19 cellular contexts compared by ENCODE assay signal in the genomic region with DNA sequence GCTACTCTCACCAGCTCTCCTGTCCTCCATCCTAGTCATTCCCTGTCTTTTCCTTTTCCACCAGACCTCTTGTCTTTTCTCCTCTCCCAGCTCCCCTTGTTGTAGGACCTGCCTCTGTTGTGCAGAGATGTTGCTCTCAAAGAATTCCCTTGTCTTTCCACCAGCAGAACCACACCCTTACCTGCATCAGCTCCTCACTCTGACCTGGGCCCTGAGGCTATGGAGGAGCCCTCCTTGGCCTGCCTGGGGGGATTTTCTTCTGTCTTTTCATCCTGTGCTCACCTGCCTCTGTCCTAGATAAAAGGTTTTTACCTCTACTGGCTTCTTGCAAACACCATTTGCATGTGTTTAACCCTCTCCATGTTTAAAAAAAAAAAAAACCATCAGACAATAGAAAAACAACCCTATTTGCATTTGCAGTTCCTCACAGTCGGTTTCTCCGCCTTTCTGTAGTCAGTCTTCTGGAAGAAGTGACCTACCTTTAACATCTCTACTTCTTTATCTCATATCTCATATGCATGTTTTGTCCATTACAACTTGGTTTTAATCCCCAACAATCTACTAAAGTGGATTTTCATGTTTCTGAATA. TPM values are rescaled to one million over a fixed set of nuclear protein-coding genes. Genes with fewer than 3 reads are reported as not detected.
DNase-seq lines count a peak whose midpoint lies in the region; ATAC-seq, FAIRE-seq and TF ChIP-seq lines count a peak whose summit lies in the region.
"Had no signal": no experiment of that assay in that cellular context is flagged by ENCODE, and none has a peak within 500 bp of the region (broad histone marks: within the 10 kb centered on the region; RNA-seq: fewer than 3 reads in every experiment).

No MANE protein-coding gene starts in this region.

- H3K23ac ChIP-seq in mesendoderm (ENCODE audit: low read length), result no peak overlapping the region

- H4K8ac ChIP-seq in mesendoderm (ENCODE audit: low read depth, low read length), result no peak overlapping the region

- no TSS peak for BruUV-seq in GM12878 (replicated peaks; lab: Mats Ljungman, UMichigan)

- no peak overlapping the region for H2AK5ac ChIP-seq in mesendoderm (ENCODE audit: low read length)

- in situ Hi-C loops in GM12878 (cut with MboI), result no loop called here

- H3K27me3 ChIP-seq in HUES64 (ENCODE audit: insufficient read depth, low read length) (no peaks in the 10 kb centered on the region), GM12878 (replicated peaks in 1 of 2; ENCODE audit: control insufficient read depth in 2 of 2, insufficient read depth in 2 of 2, low read length in 1 of 2) (0 out of 4 replicates have a peak, but pooled peaks cover 0 to 3% of the 10 kb centered on the region in 2 experiments), mesendoderm (ENCODE audit: insufficient read depth, low read length, poor library complexity) (no peaks in the 10 kb centered on the region), body of pancreas (no peaks in the 10 kb centered on the region)

- TF ChIP-seq EP300 in GM12878 (IDR thresholded peaks at IDR 0.05; ENCODE audit: borderline replicate concordance in 1 of 2, control insufficient read depth in 1 of 2, low read depth in 2 of 2, low read length in 2 of 2), result no peak

- TF ChIP-seq POLR2A in GM12878 (IDR thresholded peaks at IDR 0.05; ENCODE audit: low read depth, low read length), result no peak
- TF ChIP-seq POLR2A in body of pancreas (IDR thresholded peaks at IDR 0.05), result no peak

- H3K56ac ChIP-seq in mesendoderm (ENCODE audit: low read length), result no peak overlapping the region

- H2BK5ac ChIP-seq in mesendoderm (ENCODE audit: low read length), result no peak overlapping the region

- H3K27ac ChIP-seq in HUES64 (ENCODE audit: low read depth, low read length), result peak overlapping the region; percentile 38; the same call in 1 of the 2 replicates
- H3K27ac ChIP-seq in GM12878 (ENCODE audit: control insufficient read depth, insufficient read depth), result no peak overlapping the region
- H3K27ac ChIP-seq in mesendoderm (ENCODE audit: low read depth, low read length), result no peak overlapping the region
- no peak overlapping the region for H3K27ac ChIP-seq in body of pancreas

- no peaks in the 10 kb centered on the region for H3K36me3 ChIP-seq in HUES64 (ENCODE audit: insufficient read depth, low read length)
- H3K36me3 ChIP-seq in GM12878 (ENCODE audit: control insufficient read depth in 2 of 2, insufficient read depth in 2 of 2, low read length in 1 of 2), result no peaks in the 10 kb centered on the region; a peak in 1 of 4 replicates
- no peaks in the 10 kb centered on the region for H3K36me3 ChIP-seq in mesendoderm (ENCODE audit: control insufficient read depth, insufficient read depth, low read length)
- H3K36me3 ChIP-seq in body of pancreas (replicated peaks in 1 of 2; ENCODE audit: insufficient read depth in 1 of 2, low read depth in 2 of 2), result no peaks in the 10 kb centered on the region

- no peak overlapping the region for H4K5ac ChIP-seq in mesendoderm (ENCODE audit: low read length)

- H2BK120ac ChIP-seq in mesendoderm (ENCODE audit: low read depth, low read length), result no peak overlapping the region

- H3K79me2 ChIP-seq in GM12878 (ENCODE audit: control insufficient read depth, insufficient read depth, low read length) (no peaks in the 10 kb centered on the region), mesendoderm (ENCODE audit: control insufficient read depth, insufficient read depth, low read length) (no peaks in the 10 kb centered on the region)

- H2BK15ac ChIP-seq in mesendoderm (replicated peaks; ENCODE audit: low read depth), result no peak overlapping the region

- DNase-seq in ELF-1 (ENCODE audit: low read depth, low spot score) (peak; percentile 81), GM12878 (ENCODE audit: low read depth, low spot score) (no peak), mesendoderm (peak; percentile 14), hepatic stellate cell (ENCODE audit: low spot score) (no peak), body of pancreas (no peak)
- no peak for DNase-seq in activated CD8-positive, alpha-beta memory T cell treated with anti-CD3 and anti-CD28 coated beads, Interleukin-2, amount 50 U/mL, for 4 hours
- DNase-seq: C1 segment of cervical spinal cord, DND-41, GOT3, Kasumi-1, MM.1S, NCI-H1092 treated with DMSO at 0.1 percent for 48 hours, NCI-H2081 treated with DMSO at 0.1 percent for 48 hours, NCI-H510A treated with DMSO at 0.1 percent for 48 hours, SHP77, SK-N-SH had no signal

- H3K9ac ChIP-seq in HUES64 (ENCODE audit: low read depth, low read length), result no peak overlapping the region; the same call in 1 of the 2 replicates
- H3K9ac ChIP-seq in GM12878 (ENCODE audit: control insufficient read depth, insufficient read depth, low read length), result no peak overlapping the region
- H3K9ac ChIP-seq in mesendoderm (ENCODE audit: low read length), result no peak overlapping the region
- H3K9ac ChIP-seq: SK-N-SH had no signal

- H3K4me1 ChIP-seq in HUES64 (ENCODE audit: insufficient read depth, low read length), result peaks cover 26% of the 10 kb centered on the region
- H3K4me1 ChIP-seq in GM12878 (ENCODE audit: control insufficient read depth, insufficient read depth, low read length), result peaks cover 6% of the 10 kb centered on the region; the same call in 1 of the 2 replicates
- peaks cover 3% of the 10 kb centered on the region for H3K4me1 ChIP-seq in mesendoderm (ENCODE audit: control insufficient read depth, low read depth, low read length)
- no peaks in the 10 kb centered on the region for H3K4me1 ChIP-seq in body of pancreas

- RAD21 ChIA-PET in GM12878 (lab: Charles Lee; ENCODE audit: unreplicated experiment), result interaction anchor here (1.0 to 1.3 kb wide), 2 partner anchors 34 to 40 kb away, joined by 3 to 4 read pairs; no protein-coding TSS in a partner anchor

- intact Hi-C loops in GM12878 (cut with micrococcal nuclease; ENCODE audit: unreplicated experiment), result no loop called here
- intact Hi-C loops in body of pancreas (cut with DNase I), result no loop called here

- ATAC-seq in GM12878, result peak; percentile 18; the same call in 1 of the 3 replicates
- no peak for ATAC-seq in GM18873 (IDR thresholded peaks at IDR 0.05; ENCODE audit: low FRiP score, unreplicated experiment)
- ATAC-seq in body of pancreas, result no peak

- H3K18ac ChIP-seq in mesendoderm (ENCODE audit: low read length), result no peak overlapping the region

- SMC1A ChIA-PET in GM12878 (lab: Charles Lee; ENCODE audit: uncharacterized antibody, unreplicated experiment), result interaction anchor here (1.2 to 2.6 kb wide), 6 partner anchors 11 to 34 kb away, joined by 3 to 11 read pairs (median 6); no protein-coding TSS in a partner anchor

- FAIRE-seq in GM12878 (lab: Jason Lieb, UNC), result peak; percentile 38
- FAIRE-seq: A204.1 had no signal

- H3K9me3 ChIP-seq in HUES64 (ENCODE audit: insufficient read depth, low read depth, low read length) (peaks cover 7% of the 10 kb centered on the region; the same call in 1 of the 2 replicates), GM12878 (replicated peaks; ENCODE audit: control insufficient read depth, insufficient read depth, low read length) (no peaks in the 10 kb centered on the region), body of pancreas (no peaks in the 10 kb centered on the region)
- H3K9me3 ChIP-seq: SK-N-SH had no signal

- WGBS in HUES64, result 8% methylated on average over 2 of the region's 2 CpGs
- WGBS in GM12878 (ENCODE audit: insufficient coverage, insufficient replicate concordance, low lambda C conversion rate, missing lambda C conversion rate), result 0% methylated on average over 2 of the region's 2 CpGs
- no CpG with 5 or more reads among the region's 2 CpGs for WGBS in mesendoderm (ENCODE audit: extremely low coverage, insufficient coverage, low lambda C conversion rate)
- 17 to 24% methylated on average over 2 of the region's 2 CpGs for WGBS in body of pancreas, 2 donors

- H3K4me2 ChIP-seq in GM12878 (ENCODE audit: control insufficient read depth, insufficient read depth) (no peak overlapping the region), mesendoderm (ENCODE audit: low read length) (no peak overlapping the region)
- H3K4me2 ChIP-seq: SK-N-SH had no signal

- no peaks in the 10 kb centered on the region for H3K79me1 ChIP-seq in mesendoderm (ENCODE audit: low read length)

- H3K4ac ChIP-seq in mesendoderm (ENCODE audit: low read depth, low read length), result no peak overlapping the region

- CTCF ChIA-PET in GM12878 (lab: Yijun Ruan, JAX), result interaction anchor here (1.1 to 2.2 kb wide), 2 partner anchors 10 to 35 kb away, joined by 4 to 5 read pairs; no protein-coding TSS in a partner anchor

- no peaks in the 10 kb centered on the region for H4K20me1 ChIP-seq in GM12878 (ENCODE audit: control insufficient read depth, insufficient read depth)

- H2AFZ ChIP-seq in GM12878 (ENCODE audit: control insufficient read depth, low read depth, low read length), result no peak overlapping the region

- TF ChIP-seq RAD21 in GM12878 (IDR thresholded peaks at IDR 0.05; ENCODE audit: insufficient read depth, low read depth, low read length), result no peak

- H3K4me3 ChIP-seq in HUES64 (ENCODE audit: low read length), result no peak overlapping the region
- no peak overlapping the region for H3K4me3 ChIP-seq in GM12878
- H3K4me3 ChIP-seq in mesendoderm (ENCODE audit: low read length), result no peak overlapping the region
- H3K4me3 ChIP-seq in body of pancreas, result no peak overlapping the region

- POLR2A ChIA-PET in GM12878 (lab: Charles Lee), result interaction anchor here (1.2 to 1.9 kb wide), 2 partner anchors 17 to 22 kb away, joined by 3 to 11 read pairs; no protein-coding TSS in a partner anchor

- no peak for TF ChIP-seq CTCF in GM12878 (IDR thresholded peaks at IDR 0.05 in 2 of 3, conservative IDR thresholded peaks at IDR 0.05 in 1 of 3; ENCODE audit: control insufficient read depth in 2 of 3, extremely low read depth in 1 of 3, insufficient read depth in 1 of 3, low read depth in 3 of 3, low read length in 3 of 3)
- TF ChIP-seq CTCF in body of pancreas (IDR thresholded peaks at IDR 0.05), result no peak

RNA-seq across cellular contexts. Expression of gene FCRL5, which starts 12.1 kb away (rescaled TPM):
- 0.90 TPM for polyA plus RNA-seq in HUES64 (2013, experiment 1 of 2)
- 0.44 TPM for polyA plus RNA-seq in HUES64 (2013, experiment 2 of 2)
- total RNA-seq in GM12878 (2013; cell fraction: nucleolus; rRNA removed), result 371 and 381 TPM in 2 replicates
- 6.6 and 7.3 TPM in 2 replicates for total RNA-seq in GM12878 (2014; rRNA removed)
- total RNA-seq in GM12878 (2014; rRNA removed; fragmentation: Illumina TruSeq; extraction: Trizol), result 6.7 and 6.8 TPM in 2 replicates
- 7.2 and 7.8 TPM in 2 replicates for total RNA-seq in GM12878 (2021)
- 16.1 TPM for polyA plus RNA-seq in GM12878 (2011; ENCODE audit: low read depth)
- 136 and 151 TPM in 2 replicates for polyA plus RNA-seq in GM12878 (2011; rRNA removed)
- 90.4 and 111 TPM in 2 replicates for polyA plus RNA-seq in GM12878 (2011; cell fraction: cytosol; rRNA removed)
- polyA plus RNA-seq in GM12878 (2011; cell fraction: nucleus; rRNA removed), result 322 and 460 TPM in 2 replicates
- 16.3 and 19.0 TPM in 2 replicates for polyA plus RNA-seq in GM12878 (2012)
- polyA plus RNA-seq in GM12878 (2014; fragmentation: Illumina TruSeq; extraction: Trizol), result 11.3 and 12.5 TPM in 2 replicates
- polyA plus RNA-seq in GM12878 (2014; fragmentation: Nextera tagmentation; extraction: Ambion mirVana), result 1 to 10 TPM; 2.6 to 5.7 TPM
- polyA plus RNA-seq in GM12878 (2014; rRNA removed), result 9.5 and 10.9 TPM in 2 replicates
- 1 to 10 TPM; 1.1 to 1.3 TPM for polyA plus RNA-seq in GM12878 (2016; fragmentation: Nextera tagmentation; extraction: Ambion mirVana)
- 131 and 171 TPM in 2 replicates for polyA minus RNA-seq in GM12878 (2011; rRNA and poly(A)+ RNA removed)
- 31.8 and 31.9 TPM in 2 replicates for polyA minus RNA-seq in GM12878 (2011; cell fraction: cytosol; rRNA and poly(A)+ RNA removed)
- polyA minus RNA-seq in GM12878 (2011; cell fraction: nucleus; rRNA and poly(A)+ RNA removed), result 177 and 194 TPM in 2 replicates
- polyA plus RNA-seq in mesendoderm (2013, experiment 1 of 2), result 0.53 TPM
- polyA plus RNA-seq in mesendoderm (2013, experiment 2 of 2), result 0.52 TPM
- total RNA-seq in body of pancreas, result under 1 TPM; 0.33 to 0.52 TPM
- polyA plus RNA-seq: SK-N-SH had no signal

RNA-seq across cellular contexts. Expression of gene FCRL4, which starts 57.6 kb away (rescaled TPM):
- not detected for polyA plus RNA-seq in HUES64 (2013, experiment 1 of 2)
- not detected for polyA plus RNA-seq in HUES64 (2013, experiment 2 of 2)
- total RNA-seq in GM12878 (2013; cell fraction: nucleolus; rRNA removed), result 0.32 TPM in 1 of 2 replicates, not detected in the other
- total RNA-seq in GM12878 (2014; rRNA removed) (0.17 and 0.33 TPM in 2 replicates), GM12878 (2014; rRNA removed; fragmentation: Illumina TruSeq; extraction: Trizol) (0.14 and 0.31 TPM in 2 replicates), GM12878 (2021) (0.35 and 0.38 TPM in 2 replicates), body of pancreas (not detected)
- 0.31 TPM for polyA plus RNA-seq in GM12878 (2011; ENCODE audit: low read depth)
- polyA plus RNA-seq in GM12878 (2011; rRNA removed) (0.24 and 0.26 TPM in 2 replicates), GM12878 (2014; fragmentation: Illumina TruSeq; extraction: Trizol) (0.38 and 0.44 TPM in 2 replicates), GM12878 (2014; fragmentation: Nextera tagmentation; extraction: Ambion mirVana) (under 1 TPM; 0.26 to 0.42 TPM), GM12878 (2014; rRNA removed) (0.11 and 0.22 TPM in 2 replicates), GM12878 (2016; fragmentation: Nextera tagmentation; extraction: Ambion mirVana) (under 1 TPM in 1 of 2 experiments, not detected in 1; 0.09 TPM)
- polyA plus RNA-seq in GM12878 (2011; cell fraction: cytosol; rRNA removed), result 0.22 and 0.28 TPM in 2 replicates
- polyA plus RNA-seq in GM12878 (2011; cell fraction: nucleus; rRNA removed), result 0.43 and 0.70 TPM in 2 replicates
- polyA plus RNA-seq in GM12878 (2012), result 0.42 and 0.69 TPM in 2 replicates
- 0.15 and 0.26 TPM in 2 replicates for polyA minus RNA-seq in GM12878 (2011; rRNA and poly(A)+ RNA removed)
- polyA minus RNA-seq in GM12878 (2011; cell fraction: cytosol; rRNA and poly(A)+ RNA removed), result not detected in 2 replicates
- polyA minus RNA-seq in GM12878 (2011; cell fraction: nucleus; rRNA and poly(A)+ RNA removed), result 0.12 and 0.29 TPM in 2 replicates
- not detected for polyA plus RNA-seq in mesendoderm (2013, experiment 1 of 2)
- polyA plus RNA-seq in mesendoderm (2013, experiment 2 of 2), result not detected
- polyA plus RNA-seq: SK-N-SH had no signal

Comparison
In these comparisons a context has a peak if more than half of its experiments do, and no peak if none do; other contexts are left out.
1. DNase-seq: peak in ELF-1 (single experiment) and mesendoderm (single experiment); none in GM12878 (single experiment), hepatic stellate cell (single experiment), activated CD8-positive, alpha-beta memory T cell treated with anti-CD3 and anti-CD28 coated beads, Interleukin-2, amount 50 U/mL, for 4 hours (single experiment) and body of pancreas (0 of 4).
2. RNA of gene FCRL5, which starts 12.1 kb away (total RNA-seq): 6.6 to 381 TPM in GM12878; 0.33 to 0.52 TPM in body of pancreas; every median in the first group is over 4 times any median in the second.